ENCODE assay signal across 20 cellular contexts in genomic region chr19:4966591-4966990, GRCh38. TPM values are rescaled to one million over a fixed set of nuclear protein-coding genes. Genes with fewer than 3 reads are reported as not detected.
DNase-seq lines count a peak whose midpoint lies in the region; ATAC-seq and TF ChIP-seq lines count a peak whose summit lies in the region.
"Had no signal": no experiment of that assay in that cellular context is flagged by ENCODE, and none has a peak within 500 bp of the region (broad histone marks: within the 10 kb centered on the region; RNA-seq: fewer than 3 reads in every experiment).

No MANE protein-coding gene starts in this region.

- H3K27me3 Mint-ChIP-seq in HFFc6 (ENCODE audit: insufficient read depth), result peaks cover 7% of the 10 kb centered on the region
- H3K27me3 Mint-ChIP-seq in WTC11 (ENCODE audit: low read depth), result no peaks in the 10 kb centered on the region
- no peaks in the 10 kb centered on the region for H3K27me3 Mint-ChIP-seq in mesothelial cell of epicardium (ENCODE audit: low read depth)
- H3K27me3 Mint-ChIP-seq: stimulated activated memory B cell treated with anti-CD40 and anti-IgM and Interleukin-4, amounts not matched to agents 10 μg/mL and 1 μg/mL and 100 μg/mL, for 72 hours had no signal

- POLR2A ChIA-PET in WTC11 (lab: Charles Lee), result no interaction called here

- H4K20me1 ChIP-seq in BLaER1, result peaks cover 88% of the 10 kb centered on the region

- H3K9me3 ChIP-seq in BLaER1, result no peaks in the 10 kb centered on the region
- H3K9me3 ChIP-seq: Caco-2, ovary, right lobe of liver, thoracic aorta had no signal

- H3K36me3 ChIP-seq in BLaER1, result peaks cover 35% of the 10 kb centered on the region
- H3K36me3 ChIP-seq: ovary, right lobe of liver, thoracic aorta had no signal

- no peak for ATAC-seq in WTC11
- ATAC-seq: activated CD4-positive, CD25-positive, alpha-beta regulatory T cell treated with anti-CD3 and anti-CD28 coated beads, Interleukin-2, amount 50 U/mL, for 24 hours; left ventricle myocardium superior; right lobe of liver; stimulated activated memory B cell treated with anti-CD40 and anti-IgM and Interleukin-4, amounts not matched to agents 10 μg/mL and 1 μg/mL and 100 μg/mL, for 72 hours had no signal

- H3K4me3 ChIP-seq in BLaER1, result no peak overlapping the region
- H3K4me3 ChIP-seq: ovary, right lobe of liver, thoracic aorta had no signal

- TF ChIP-seq CTCF in HFFc6 (IDR thresholded peaks at IDR 0.05), result no peak
- TF ChIP-seq CTCF in WTC11 (IDR thresholded peaks at IDR 0.05), result no peak
- no peak for TF ChIP-seq CTCF in mesothelial cell of epicardium (IDR thresholded peaks at IDR 0.05; ENCODE audit: unreplicated experiment)

- H3K9me3 Mint-ChIP-seq in HFFc6, result no peaks in the 10 kb centered on the region
- H3K9me3 Mint-ChIP-seq in WTC11, result no peaks in the 10 kb centered on the region; the same call in 1 of the 2 replicates
- no peaks in the 10 kb centered on the region for H3K9me3 Mint-ChIP-seq in mesothelial cell of epicardium
- H3K9me3 Mint-ChIP-seq: stimulated activated memory B cell treated with anti-CD40 and anti-IgM and Interleukin-4, amounts not matched to agents 10 μg/mL and 1 μg/mL and 100 μg/mL, for 72 hours had no signal

- H3K27ac ChIP-seq in BLaER1, result peak overlapping the region; percentile 47
- H3K27ac ChIP-seq: ovary, right lobe of liver, thoracic aorta had no signal

- H3K4me3 Mint-ChIP-seq in HFFc6, result no peak overlapping the region; the same call in 1 of the 2 replicates
- H3K4me3 Mint-ChIP-seq in WTC11, result no peak overlapping the region
- H3K4me3 Mint-ChIP-seq in mesothelial cell of epicardium, result no peak overlapping the region
- H3K4me3 Mint-ChIP-seq: endodermal cell; stimulated activated memory B cell treated with anti-CD40 and anti-IgM and Interleukin-4, amounts not matched to agents 10 μg/mL and 1 μg/mL and 100 μg/mL, for 72 hours had no signal

- CTCF ChIA-PET in WTC11 (lab: Charles Lee), result interaction anchor here (1.2 kb wide), 1 partner anchor 65 kb away, joined by 3 read pairs; no protein-coding TSS in a partner anchor

- H3K9ac ChIP-seq in BLaER1, result peak overlapping the region; percentile 52; the same call in 1 of the 2 replicates

- H3K4me1 Mint-ChIP-seq in HFFc6 (ENCODE audit: low read depth) (peaks cover 34% of the 10 kb centered on the region), WTC11 (peaks cover 29% of the 10 kb centered on the region), mesothelial cell of epicardium (peaks cover 22% of the 10 kb centered on the region)

- peaks cover 10% of the 10 kb centered on the region; the same call in 1 of the 2 replicates for H3K36me3 Mint-ChIP-seq in HFFc6 (ENCODE audit: low read depth)
- H3K36me3 Mint-ChIP-seq in WTC11, result peaks cover 22% of the 10 kb centered on the region
- peaks cover 10% of the 10 kb centered on the region for H3K36me3 Mint-ChIP-seq in mesothelial cell of epicardium

- H3K27ac Mint-ChIP-seq in HFFc6 (peak overlapping the region; percentile 29), WTC11 (peak overlapping the region; percentile 70; the same call in 1 of the 2 replicates), mesothelial cell of epicardium (peak overlapping the region; percentile 53)
- H3K27ac Mint-ChIP-seq: endodermal cell; stimulated activated memory B cell treated with anti-CD40 and anti-IgM and Interleukin-4, amounts not matched to agents 10 μg/mL and 1 μg/mL and 100 μg/mL, for 72 hours had no signal

- no peak for DNase-seq in HFFc6
- DNase-seq in WTC11 (ENCODE audit: low spot score), result no peak
- no peak for DNase-seq in mesothelial cell of epicardium (ENCODE audit: low spot score in 2 of 2, unreplicated experiment in 2 of 2)
- DNase-seq in T-helper 2 cell, result no peak
- no peak for DNase-seq in GM19238 (ENCODE audit: insufficient read length, low spot score)
- no peak for DNase-seq in NOMO-1 treated with dmso at 0.1 percent for 144 hours (lab: John Stamatoyannopoulos, UW; ENCODE audit: unreplicated experiment)
- DNase-seq: activated gamma-delta T cell treated with Interleukin-2 at 50 U/mL for 16 hours, Caco-2, endodermal cell, GOT3, Kasumi-1, left ventricle myocardium superior, NCI-H526 treated with DMSO at 0.1 percent for 48 hours, ovary, right lobe of liver, SIG-M5 had no signal

- H3K4me1 ChIP-seq in BLaER1, result peaks cover 61% of the 10 kb centered on the region

- H3K4me2 ChIP-seq in BLaER1, result peak overlapping the region; percentile 78

- H3K27me3 ChIP-seq in BLaER1, result peaks cover 5% of the 10 kb centered on the region; the same call in 1 of the 2 replicates
- H3K27me3 ChIP-seq: ovary, right lobe of liver had no signal

TF ChIP-seq in WTC11, 78 proteins besides CTCF, POLR2A, EP300 and RAD21:
- no peak for TF ChIP-seq TEAD4 (CRISPR knock-in tag; IDR thresholded peaks at IDR 0.05)
- TF ChIP-seq ZNF423 (CRISPR knock-in tag; IDR thresholded peaks at IDR 0.05), result no peak
- no peak for TF ChIP-seq SP1 (CRISPR knock-in tag; conservative IDR thresholded peaks at IDR 0.05)

RNA-seq across cellular contexts. Expression of gene KDM4B, which starts 2.3 kb away (rescaled TPM):
- total RNA-seq in HFFc6 (2021; fragmentation: NEBNext Ultra II Directional; extraction: Animal tissue kit (Norgen Biotek cat#: 25700)), result 10 to 100 TPM; 17.0 to 27.2 (median 20.3) TPM
- total RNA-seq in WTC11 (2021) (43.2 to 56.0 TPM (median 53.1 TPM) in 3 replicates), mesothelial cell of epicardium (71.6 to 80.5 TPM (median 74.0 TPM) in 3 replicates)

RNA-seq across cellular contexts. Expression of gene UHRF1, which starts 57.3 kb away (rescaled TPM):
- 10 to 100 TPM; 41.9 to 74.1 (median 70.1) TPM for total RNA-seq in HFFc6 (2021; fragmentation: NEBNext Ultra II Directional; extraction: Animal tissue kit (Norgen Biotek cat#: 25700))
- total RNA-seq in WTC11 (2021) (37.9 to 42.5 TPM (median 38.1 TPM) in 3 replicates), mesothelial cell of epicardium (27.6 to 28.9 TPM (median 27.8 TPM) in 3 replicates)
